ENCODE assay signal across 1 cellular context in the genomic region with DNA sequence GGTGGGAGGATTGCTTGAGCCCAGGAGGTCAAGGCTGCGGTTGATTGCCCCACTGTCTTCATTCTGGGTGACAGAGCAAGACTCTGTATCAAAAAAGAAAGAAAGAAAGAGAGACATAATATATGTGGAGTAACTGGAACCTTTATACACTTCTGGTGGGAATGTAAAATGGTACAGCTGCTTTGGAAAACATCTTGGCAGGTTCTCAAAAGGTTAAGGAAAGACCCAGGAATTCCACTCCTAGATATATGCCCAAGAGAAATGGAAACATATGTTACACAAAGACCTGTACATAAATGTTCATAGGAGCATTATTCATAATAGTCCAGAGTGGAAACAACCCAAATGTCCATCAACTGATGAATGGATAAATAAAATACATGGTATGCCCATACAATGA.
TF ChIP-seq lines count a peak whose summit lies in the region.

No MANE protein-coding gene starts in this region.

TF ChIP-seq in IMR-90, 13 proteins besides CTCF, POLR2A, EP300 and RAD21:
- TF ChIP-seq RFX5 (IDR thresholded peaks at IDR 0.05; ENCODE audit: low read depth, low read length), result no peak
TF ChIP-seq in IMR-90: peak in this region for 0.
